Comparison of ENCODE assay signal across 1 cellular context in genomic region chr1:24914226-24915069, GRCh38.
TF ChIP-seq lines count a peak whose summit lies in the region.

No MANE protein-coding gene starts in this region.

TF ChIP-seq in HepG2, 621 proteins besides CTCF, POLR2A, EP300 and RAD21 (continued from another document and continues in another):
- TF ChIP-seq ZBED4 (CRISPR knock-in tag; IDR thresholded peaks at IDR 0.05; ENCODE audit: borderline replicate concordance) (no peak), IRF1 (CRISPR knock-in tag; IDR thresholded peaks at IDR 0.05; ENCODE audit: low read depth) (no peak), KLF9 (CRISPR knock-in tag; IDR thresholded peaks at IDR 0.05; ENCODE audit: low read depth) (no peak), ZBTB26 (CRISPR knock-in tag; IDR thresholded peaks at IDR 0.05; ENCODE audit: borderline replicate concordance) (no peak), ZNF282 (IDR thresholded peaks at IDR 0.05; ENCODE audit: partially characterized antibody) (no peak), HOXA7 (CRISPR knock-in tag; IDR thresholded peaks at IDR 0.05) (no peak), ZIK1 (CRISPR knock-in tag; IDR thresholded peaks at IDR 0.05; ENCODE audit: borderline replicate concordance, low read depth) (no peak), SATB2 (CRISPR knock-in tag; IDR thresholded peaks at IDR 0.05) (no peak), ZNF503 (CRISPR knock-in tag; IDR thresholded peaks at IDR 0.05) (no peak), MAZ (IDR thresholded peaks at IDR 0.05; ENCODE audit: borderline replicate concordance, low read depth, low read length) (no peak), MAZ (CRISPR knock-in tag; IDR thresholded peaks at IDR 0.05; ENCODE audit: low read depth) (no peak), ELK4 (CRISPR knock-in tag; IDR thresholded peaks at IDR 0.05; ENCODE audit: borderline replicate concordance) (no peak), TEAD2 (CRISPR knock-in tag; IDR thresholded peaks at IDR 0.05) (no peak), GPN1 (CRISPR knock-in tag; IDR thresholded peaks at IDR 0.05; ENCODE audit: borderline replicate concordance) (no peak), ZBTB2 (CRISPR knock-in tag; IDR thresholded peaks at IDR 0.05; ENCODE audit: low read depth) (no peak), CBX5 (CRISPR knock-in tag; IDR thresholded peaks at IDR 0.05; ENCODE audit: borderline replicate concordance) (no peak; the same call in 1 of the 2 replicates), FOXA3 (CRISPR knock-in tag; IDR thresholded peaks at IDR 0.05) (no peak), ZNF318 (CRISPR knock-in tag; IDR thresholded peaks at IDR 0.05) (no peak), HMGXB3 (CRISPR knock-in tag; IDR thresholded peaks at IDR 0.05; ENCODE audit: borderline replicate concordance) (no peak), PPARG (CRISPR knock-in tag; conservative IDR thresholded peaks at IDR 0.05) (0 out of 2 replicates have a peak, but pooled peaks have one; percentile 29), E2F5 (CRISPR knock-in tag; conservative IDR thresholded peaks at IDR 0.05) (no peak), PTBP1 (IDR thresholded peaks at IDR 0.05; ENCODE audit: low read depth, low read length, poor library complexity, severe bottlenecking) (no peak), ARID2 (CRISPR knock-in tag; IDR thresholded peaks at IDR 0.05; ENCODE audit: borderline replicate concordance) (no peak), GMEB2 (CRISPR knock-in tag; IDR thresholded peaks at IDR 0.05; ENCODE audit: low read depth) (no peak), ZNF24 (IDR thresholded peaks at IDR 0.05) (no peak)
